Comparison of ENCODE assay signal across 32 cellular contexts in genomic region chr17:61710546-61710945, GRCh38.
A peak's percentile ranks its signal among the peaks of the same experiment; 100 is the strongest.
DNase-seq lines count a peak whose midpoint lies in the region; ATAC-seq, FAIRE-seq and TF ChIP-seq lines count a peak whose summit lies in the region.
"Had no signal": no experiment of that assay in that cellular context is flagged by ENCODE, and none has a peak within 500 bp of the region (broad histone marks: within the 10 kb centered on the region; RNA-seq: fewer than 3 reads in every experiment).

No MANE protein-coding gene starts in this region.

- no peak overlapping the region for H2AFZ ChIP-seq in GM12878 (ENCODE audit: control insufficient read depth, low read depth, low read length)
- H2AFZ ChIP-seq in MM.1S (ENCODE audit: low read length), result no peak overlapping the region

- no peak for TF ChIP-seq RAD21 in GM12878 (IDR thresholded peaks at IDR 0.05; ENCODE audit: insufficient read depth, low read depth, low read length)

- H3K27ac ChIP-seq in GM12878 (ENCODE audit: control insufficient read depth, insufficient read depth) (no peak overlapping the region), MM.1S (ENCODE audit: low read length) (no peak overlapping the region)
- no peak overlapping the region for H3K27ac ChIP-seq in CD8-positive, alpha-beta T cell (ENCODE audit: low read depth, low read length)
- H3K27ac ChIP-seq: 22Rv1; A549; BLaER1; BLaER1 treated with 17β-estradiol and CSF1 and Interleukin-3, amounts not matched to agents 10 nM and 100 nM; C4-2B had no signal

- H3K4me1 ChIP-seq in GM12878 (ENCODE audit: control insufficient read depth, insufficient read depth, low read length) (no peaks in the 10 kb centered on the region), MM.1S (ENCODE audit: low read length) (no peaks in the 10 kb centered on the region)
- H3K4me1 ChIP-seq in CD8-positive, alpha-beta T cell (ENCODE audit: insufficient read depth, low read length), result no peaks in the 10 kb centered on the region
- H3K4me1 ChIP-seq: A549; BE2C; BLaER1; BLaER1 treated with 17β-estradiol and CSF1 and Interleukin-3, amounts not matched to agents 10 nM and 100 nM; Caco-2 had no signal

- no peaks in the 10 kb centered on the region for H3K27me3 Mint-ChIP-seq in CD8-positive, alpha-beta T cell (ENCODE audit: low read depth)
- H3K27me3 Mint-ChIP-seq: B cell; CD4-positive, alpha-beta memory T cell; CD4-positive, alpha-beta T cell; CD4-positive, CD25-positive, alpha-beta regulatory T cell; CD8-positive, alpha-beta memory T cell had no signal

- H4K20me1 ChIP-seq in GM12878 (ENCODE audit: control insufficient read depth, insufficient read depth) (no peaks in the 10 kb centered on the region), MM.1S (ENCODE audit: insufficient read depth, low read length) (no peaks in the 10 kb centered on the region)
- H4K20me1 ChIP-seq: BLaER1; BLaER1 treated with 17β-estradiol and CSF1 and Interleukin-3, amounts not matched to agents 10 nM and 100 nM had no signal

- POLR2A ChIA-PET in GM12878 (lab: Charles Lee), result no interaction called here
- POLR2A ChIA-PET in CD8-positive, alpha-beta T cell (lab: Charles Lee), result interaction anchor here (0.7 kb wide), 1 partner anchor 10 kb away, joined by 3 read pairs; no protein-coding TSS in a partner anchor

- intact Hi-C loops in GM12878 (cut with micrococcal nuclease; ENCODE audit: unreplicated experiment), result no loop called here
- intact Hi-C loops in CD8-positive, alpha-beta T cell (cut with DNase I, micrococcal nuclease), result no loop called here

- DNase-seq in HTR-8/SVneo (ENCODE audit: insufficient read length, low spot score) (no peak), GM12878 (ENCODE audit: low read depth, low spot score) (no peak), MM.1S (no peak)
- no peak for DNase-seq in CD8-positive, alpha-beta T cell
- DNase-seq: 8988T; ACHN; AML-193; BE2C; C1 segment of cervical spinal cord; Caco-2; Calu3; CD4-positive, alpha-beta memory T cell; CD4-positive, alpha-beta T cell; CD4-positive, CD25-positive, alpha-beta regulatory T cell; CD8-positive, alpha-beta memory T cell; COR-L47; DMS 273 treated with DMSO at 0.1 percent for 48 hours; DMS153; DMS53; DMS79; DMS79 treated with DMSO at 0.1 percent for 48 hours; DND-41; EL had no signal

- H3K4me1 Mint-ChIP-seq in CD8-positive, alpha-beta T cell (ENCODE audit: low read depth), result no peaks in the 10 kb centered on the region
- H3K4me1 Mint-ChIP-seq: B cell; CD14-positive monocyte; CD4-positive, alpha-beta memory T cell; CD4-positive, CD25-positive, alpha-beta regulatory T cell; CD8-positive, alpha-beta memory T cell had no signal

- in situ Hi-C loops in GM12878 (cut with MboI), result no loop called here

- H3K4me3 Mint-ChIP-seq in CD8-positive, alpha-beta T cell, result no peak overlapping the region
- H3K4me3 Mint-ChIP-seq: B cell; CD14-positive monocyte; CD4-positive, alpha-beta memory T cell; CD4-positive, alpha-beta T cell; CD4-positive, CD25-positive, alpha-beta regulatory T cell; CD8-positive, alpha-beta memory T cell had no signal

- peaks cover 4% of the 10 kb centered on the region for H3K9me3 Mint-ChIP-seq in CD8-positive, alpha-beta T cell

- SMC1A ChIA-PET in GM12878 (lab: Charles Lee; ENCODE audit: uncharacterized antibody, unreplicated experiment), result interaction anchor here (0.8 to 1.1 kb wide), 2 partner anchors 9 to 14 kb away, joined by 3 to 4 read pairs; no protein-coding TSS in a partner anchor

- H3K27me3 ChIP-seq in GM12878 (replicated peaks in 1 of 2; ENCODE audit: control insufficient read depth in 2 of 2, insufficient read depth in 2 of 2, low read length in 1 of 2) (no peaks in the 10 kb centered on the region), MM.1S (replicated peaks; ENCODE audit: insufficient read depth, low read length) (no peaks in the 10 kb centered on the region)
- no peaks in the 10 kb centered on the region for H3K27me3 ChIP-seq in CD8-positive, alpha-beta T cell (ENCODE audit: insufficient read depth, low read length)
- H3K27me3 ChIP-seq: BE2C; BLaER1; BLaER1 treated with 17β-estradiol and CSF1 and Interleukin-3, amounts not matched to agents 10 nM and 100 nM had no signal

- TF ChIP-seq CTCF in GM12878 (IDR thresholded peaks at IDR 0.05 in 2 of 3, conservative IDR thresholded peaks at IDR 0.05 in 1 of 3; ENCODE audit: control insufficient read depth in 2 of 3, extremely low read depth in 1 of 3, insufficient read depth in 1 of 3, low read depth in 3 of 3, low read length in 3 of 3), result no peak
- TF ChIP-seq CTCF in CD8-positive, alpha-beta T cell (IDR thresholded peaks at IDR 0.05), result no peak
- no peak for TF ChIP-seq CTCF in MM.1S (IDR thresholded peaks at IDR 0.05; ENCODE audit: low read length)

- FAIRE-seq in HTR-8/SVneo (lab: Jason Lieb, UNC) (peak; percentile 65), GM12878 (lab: Jason Lieb, UNC) (no peak)
- FAIRE-seq: A204.1, D721Med had no signal

- H3K4me3 ChIP-seq in GM12878 (no peak overlapping the region), MM.1S (ENCODE audit: low read length) (no peak overlapping the region)
- H3K4me3 ChIP-seq in CD8-positive, alpha-beta T cell (ENCODE audit: low read depth, low read length), result no peak overlapping the region
- H3K4me3 ChIP-seq: A549; BLaER1; BLaER1 treated with 17β-estradiol and CSF1 and Interleukin-3, amounts not matched to agents 10 nM and 100 nM had no signal

- H3K79me2 ChIP-seq in GM12878 (ENCODE audit: control insufficient read depth, insufficient read depth, low read length) (no peaks in the 10 kb centered on the region), MM.1S (ENCODE audit: low read length) (no peaks in the 10 kb centered on the region)

- no peaks in the 10 kb centered on the region for H3K36me3 Mint-ChIP-seq in CD8-positive, alpha-beta T cell

- CTCF ChIA-PET in GM12878 (lab: Yijun Ruan, JAX), result interaction anchor here (1.3 kb wide), 1 partner anchor 9 kb away, joined by 6 read pairs; no protein-coding TSS in a partner anchor
- CTCF ChIA-PET in CD8-positive, alpha-beta T cell (lab: Charles Lee), result no interaction called here

- H3K4me2 ChIP-seq in GM12878 (ENCODE audit: control insufficient read depth, insufficient read depth) (no peak overlapping the region), MM.1S (ENCODE audit: low read depth, low read length) (no peak overlapping the region)
- H3K4me2 ChIP-seq: A549; BLaER1; BLaER1 treated with 17β-estradiol and CSF1 and Interleukin-3, amounts not matched to agents 10 nM and 100 nM had no signal

- no peak for TF ChIP-seq POLR2A in GM12878 (IDR thresholded peaks at IDR 0.05; ENCODE audit: low read depth, low read length)

- H3K27ac Mint-ChIP-seq in CD8-positive, alpha-beta T cell, result no peak overlapping the region
- H3K27ac Mint-ChIP-seq: B cell; CD14-positive monocyte; CD4-positive, alpha-beta T cell; CD4-positive, CD25-positive, alpha-beta regulatory T cell had no signal

- BruUV-seq in GM12878 (replicated peaks; lab: Mats Ljungman, UMichigan), result no TSS peak

- RAD21 ChIA-PET in GM12878 (lab: Charles Lee; ENCODE audit: unreplicated experiment), result no interaction called here

- H3K9ac ChIP-seq in GM12878 (ENCODE audit: control insufficient read depth, insufficient read depth, low read length), result no peak overlapping the region
- no peak overlapping the region for H3K9ac ChIP-seq in MM.1S (ENCODE audit: low read length)
- H3K9ac ChIP-seq: BLaER1; BLaER1 treated with 17β-estradiol and CSF1 and Interleukin-3, amounts not matched to agents 10 nM and 100 nM had no signal

- H3K36me3 ChIP-seq in GM12878 (ENCODE audit: control insufficient read depth in 2 of 2, insufficient read depth in 2 of 2, low read length in 1 of 2) (no peaks in the 10 kb centered on the region; a peak in 1 of 4 replicates), MM.1S (replicated peaks; ENCODE audit: insufficient read depth, low read length) (no peaks in the 10 kb centered on the region)
- H3K36me3 ChIP-seq in CD8-positive, alpha-beta T cell (ENCODE audit: insufficient read depth, low read length), result no peaks in the 10 kb centered on the region
- H3K36me3 ChIP-seq: BE2C had no signal

- H3F3A ChIP-seq in MM.1S (ENCODE audit: insufficient read depth, low read length), result no peaks in the 10 kb centered on the region

- 93% methylated on average over 4 of the region's 4 CpGs for WGBS in GM12878 (ENCODE audit: insufficient coverage, insufficient replicate concordance, low lambda C conversion rate, missing lambda C conversion rate)

- no peak for TF ChIP-seq EP300 in GM12878 (IDR thresholded peaks at IDR 0.05; ENCODE audit: borderline replicate concordance in 1 of 2, control insufficient read depth in 1 of 2, low read depth in 2 of 2, low read length in 2 of 2)

- ATAC-seq in GM12878, result no peak
- ATAC-seq in CD8-positive, alpha-beta T cell, result no peak
- ATAC-seq: A549 had no signal

- H3K9me3 ChIP-seq in GM12878 (replicated peaks; ENCODE audit: control insufficient read depth, insufficient read depth, low read length), result no peaks in the 10 kb centered on the region
- no peaks in the 10 kb centered on the region for H3K9me3 ChIP-seq in CD8-positive, alpha-beta T cell (ENCODE audit: low read length)
- no peaks in the 10 kb centered on the region for H3K9me3 ChIP-seq in MM.1S (replicated peaks; ENCODE audit: insufficient read depth, low read length)
- H3K9me3 ChIP-seq: BE2C, BLaER1, Caco-2 had no signal

- no peaks in the 10 kb centered on the region for H3K9me2 ChIP-seq in MM.1S (replicated peaks; ENCODE audit: insufficient read depth, low read length)

TF ChIP-seq in GM12878, 131 proteins besides CTCF, POLR2A, EP300 and RAD21:
- TF ChIP-seq ETV6 (conservative IDR thresholded peaks at IDR 0.05 in 1 of 2, IDR thresholded peaks at IDR 0.05 in 1 of 2; ENCODE audit: borderline replicate concordance in 1 of 2, low read depth in 1 of 2) (0 out of 4 replicates have a peak, but pooled peaks of 1 of the 2 experiments have one; percentile 23), NFXL1 (IDR thresholded peaks at IDR 0.05; ENCODE audit: borderline replicate concordance) (peak; percentile 56; the same call in 1 of the 2 replicates), ZNF384 (IDR thresholded peaks at IDR 0.05; ENCODE audit: borderline replicate concordance, low read depth, low read length) (no peak), TBL1XR1 (IDR thresholded peaks at IDR 0.05; ENCODE audit: low read depth, low read length) (no peak), YBX1 (IDR thresholded peaks at IDR 0.05) (no peak), SMC3 (IDR thresholded peaks at IDR 0.05; ENCODE audit: borderline replicate concordance, low read length) (no peak), MYB (IDR thresholded peaks at IDR 0.05; ENCODE audit: borderline replicate concordance, low read depth, low read length) (no peak), NRF1 (conservative IDR thresholded peaks at IDR 0.05; ENCODE audit: low read depth, low read length) (no peak), CREM (IDR thresholded peaks at IDR 0.05; ENCODE audit: low read depth) (no peak)
TF ChIP-seq in GM12878: peak in this region for 2.
